9 cellular contexts compared by ENCODE assay signal in the genomic region with DNA sequence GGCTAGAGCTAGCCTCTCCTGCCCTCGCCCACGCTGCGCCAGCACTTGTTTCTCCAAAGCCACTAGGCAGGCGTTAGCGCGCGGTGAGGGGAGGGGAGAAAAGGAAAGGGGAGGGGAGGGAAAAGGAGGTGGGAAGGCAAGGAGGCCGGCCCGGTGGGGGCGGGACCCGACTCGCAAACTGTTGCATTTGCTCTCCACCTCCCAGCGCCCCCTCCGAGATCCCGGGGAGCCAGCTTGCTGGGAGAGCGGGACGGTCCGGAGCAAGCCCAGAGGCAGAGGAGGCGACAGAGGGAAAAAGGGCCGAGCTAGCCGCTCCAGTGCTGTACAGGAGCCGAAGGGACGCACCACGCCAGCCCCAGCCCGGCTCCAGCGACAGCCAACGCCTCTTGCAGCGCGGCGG. TPM values are rescaled to one million over a fixed set of nuclear protein-coding genes. Genes with fewer than 3 reads are reported as not detected.
DNase-seq lines count a peak whose midpoint lies in the region; ATAC-seq, FAIRE-seq and TF ChIP-seq lines count a peak whose summit lies in the region.
"Had no signal": no experiment of that assay in that cellular context is flagged by ENCODE, and none has a peak within 500 bp of the region (broad histone marks: within the 10 kb centered on the region; RNA-seq: fewer than 3 reads in every experiment).

A gene with protein sequence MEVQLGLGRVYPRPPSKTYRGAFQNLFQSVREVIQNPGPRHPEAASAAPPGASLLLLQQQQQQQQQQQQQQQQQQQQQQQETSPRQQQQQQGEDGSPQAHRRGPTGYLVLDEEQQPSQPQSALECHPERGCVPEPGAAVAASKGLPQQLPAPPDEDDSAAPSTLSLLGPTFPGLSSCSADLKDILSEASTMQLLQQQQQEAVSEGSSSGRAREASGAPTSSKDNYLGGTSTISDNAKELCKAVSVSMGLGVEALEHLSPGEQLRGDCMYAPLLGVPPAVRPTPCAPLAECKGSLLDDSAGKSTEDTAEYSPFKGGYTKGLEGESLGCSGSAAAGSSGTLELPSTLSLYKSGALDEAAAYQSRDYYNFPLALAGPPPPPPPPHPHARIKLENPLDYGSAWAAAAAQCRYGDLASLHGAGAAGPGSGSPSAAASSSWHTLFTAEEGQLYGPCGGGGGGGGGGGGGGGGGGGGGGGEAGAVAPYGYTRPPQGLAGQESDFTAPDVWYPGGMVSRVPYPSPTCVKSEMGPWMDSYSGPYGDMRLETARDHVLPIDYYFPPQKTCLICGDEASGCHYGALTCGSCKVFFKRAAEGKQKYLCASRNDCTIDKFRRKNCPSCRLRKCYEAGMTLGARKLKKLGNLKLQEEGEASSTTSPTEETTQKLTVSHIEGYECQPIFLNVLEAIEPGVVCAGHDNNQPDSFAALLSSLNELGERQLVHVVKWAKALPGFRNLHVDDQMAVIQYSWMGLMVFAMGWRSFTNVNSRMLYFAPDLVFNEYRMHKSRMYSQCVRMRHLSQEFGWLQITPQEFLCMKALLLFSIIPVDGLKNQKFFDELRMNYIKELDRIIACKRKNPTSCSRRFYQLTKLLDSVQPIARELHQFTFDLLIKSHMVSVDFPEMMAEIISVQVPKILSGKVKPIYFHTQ (plus strand): TSS at position 204 of the 400 bp plus-strand sequence. CDS start 1,126 bp downstream, outside the sequence.

- H3K4me1 ChIP-seq in right cardiac atrium (ENCODE audit: control insufficient read depth, insufficient read depth, low read length) (no peaks in the 10 kb centered on the region), rectal smooth muscle tissue (ENCODE audit: control insufficient read depth, insufficient read depth, low read length) (no peaks in the 10 kb centered on the region)

- WGBS in right cardiac atrium = under 1% methylated on average over 30 of the region's 30 CpGs

- H3K9me3 ChIP-seq in right cardiac atrium (ENCODE audit: control insufficient read depth, low read length) = no peaks in the 10 kb centered on the region

- H3K27ac ChIP-seq in VCaP (peak within 1 kb of the TSS; percentile 78), right cardiac atrium (ENCODE audit: low read length) (peak within 1 kb of the TSS; percentile 89), rectal smooth muscle tissue (ENCODE audit: low read depth, low read length) (peak within 1 kb of the TSS; percentile 64)

- FAIRE-seq in H54 (lab: Jason Lieb, UNC) = no peak
- FAIRE-seq: K562 had no signal

- intact Hi-C loops in right cardiac atrium (cut with DNase I) = no loop called here

- H3K27me3 ChIP-seq in right cardiac atrium (ENCODE audit: control insufficient read depth, insufficient read depth) (no peaks in the 10 kb centered on the region), rectal smooth muscle tissue (ENCODE audit: control insufficient read depth, insufficient read depth, low read length) (no peaks in the 10 kb centered on the region)

- H3K36me3 ChIP-seq in rectal smooth muscle tissue (ENCODE audit: control insufficient read depth, insufficient read depth, low read length) = no peaks in the 10 kb centered on the region

- no peak for TF ChIP-seq POLR2A in H54 (IDR thresholded peaks at IDR 0.05; ENCODE audit: low read depth, low read length)

- H3K9ac ChIP-seq in rectal smooth muscle tissue (ENCODE audit: low read length) = no peak within 1 kb of the TSS

- ATAC-seq in right cardiac atrium (peak; percentile 85 to 89), GM19324 (IDR thresholded peaks at IDR 0.05; ENCODE audit: low FRiP score, unreplicated experiment) (no peak)
- ATAC-seq: K562 had no signal

- DNase-seq in H54 (ENCODE audit: insufficient read length, low spot score) (peak; percentile 27), right cardiac atrium (peak; percentile 75 to 92 (median 90)), NCI-H774 (lab: John Stamatoyannopoulos, UW) (no peak), GM19238 (ENCODE audit: insufficient read length, low spot score) (no peak), DMS79 treated with DMSO at 0.1 percent for 48 hours (lab: John Stamatoyannopoulos, UW) (no peak)

- no peak for TF ChIP-seq CTCF in VCaP (conservative IDR thresholded peaks at IDR 0.05)

- H3K4me3 ChIP-seq in right cardiac atrium (ENCODE audit: low read length) = peak within 1 kb of the TSS; percentile 63
- H3K4me3 ChIP-seq in rectal smooth muscle tissue (ENCODE audit: low read length) = peak within 1 kb of the TSS; percentile 59
- H3K4me3 ChIP-seq: K562 had no signal

RNA-seq across cellular contexts. Expression of the gene that starts here (rescaled TPM):
- total RNA-seq in right cardiac atrium = 10 to 100 TPM; 13.1 to 20.5 (median 16.1) TPM
- 3.4 TPM for polyA plus RNA-seq in right cardiac atrium

Comparison
In these comparisons a context has a peak if more than half of its experiments do, and no peak if none do; other contexts are left out.
1. DNase-seq: peak in H54 (single experiment) and right cardiac atrium (3 of 3); none in NCI-H774 (single experiment), GM19238 (single experiment) and DMS79 treated with DMSO at 0.1 percent for 48 hours (single experiment).
2. Peak in every context shown above with its lines, with median percentiles within 50 percentile points of each other: H3K27ac ChIP-seq.